10 cellular contexts compared by ENCODE assay signal in genomic region chr9:137242329-137243204, GRCh38. TPM values are rescaled to one million over a fixed set of nuclear protein-coding genes. Genes with fewer than 3 reads are reported as not detected.
DNase-seq lines count a peak whose midpoint lies in the region; ATAC-seq and TF ChIP-seq lines count a peak whose summit lies in the region.
"Had no signal": no experiment of that assay in that cellular context is flagged by ENCODE, and none has a peak within 500 bp of the region (broad histone marks: within the 10 kb centered on the region; RNA-seq: fewer than 3 reads in every experiment).

No MANE protein-coding gene starts in this region.

- H3K9ac ChIP-seq in mucosa of stomach (ENCODE audit: low read length): peak overlapping the region; percentile 77

- H3K27ac Mint-ChIP-seq in stimulated activated naive CD8-positive, alpha-beta T cell treated with anti-CD3 and anti-CD28 coated beads, Interleukin-15, Interleukin-2, amounts not matched to agents 100 ng/mL and 50 ng/mL, for 24 hours: peak overlapping the region; percentile 61

- TF ChIP-seq CTCF in cardiac fibroblast (IDR thresholded peaks at IDR 0.05; ENCODE audit: low read depth, low read length): no peak

- H3K36me3 ChIP-seq in mucosa of stomach (ENCODE audit: control insufficient read depth, insufficient read depth, low read length): peaks cover 18% of the 10 kb centered on the region

- no peaks in the 10 kb centered on the region for H3K9me3 Mint-ChIP-seq in stimulated activated naive CD8-positive, alpha-beta T cell treated with anti-CD3 and anti-CD28 coated beads, Interleukin-15, Interleukin-2, amounts not matched to agents 100 ng/mL and 50 ng/mL, for 24 hours

- peaks cover 47% of the 10 kb centered on the region for H3K4me1 ChIP-seq in mucosa of stomach (ENCODE audit: control insufficient read depth, insufficient read depth, low read length)

- H3K4me3 ChIP-seq in cardiac fibroblast (replicated peaks in 1 of 2; ENCODE audit: low read depth in 2 of 2, low read length in 2 of 2) (peak overlapping the region; percentile 70 to 93), mucosa of stomach (ENCODE audit: low read length) (peak overlapping the region; percentile 82)

- H3K27me3 ChIP-seq in mucosa of stomach (ENCODE audit: control insufficient read depth, insufficient read depth, low read length): peaks cover 6% of the 10 kb centered on the region

- H3K4me3 Mint-ChIP-seq in stimulated activated naive CD8-positive, alpha-beta T cell treated with anti-CD3 and anti-CD28 coated beads, Interleukin-15, Interleukin-2, amounts not matched to agents 100 ng/mL and 50 ng/mL, for 24 hours: peak overlapping the region; percentile 85

- ATAC-seq in stimulated activated naive CD8-positive, alpha-beta T cell treated with anti-CD3 and anti-CD28 coated beads, Interleukin-15, Interleukin-2, amounts not matched to agents 100 U/mL and 50 U/mL, for 24 hours: no peak
- ATAC-seq in GM18861 (IDR thresholded peaks at IDR 0.05; ENCODE audit: unreplicated experiment): no peak

- no peaks in the 10 kb centered on the region for H3K9me3 ChIP-seq in mucosa of stomach (ENCODE audit: control insufficient read depth, low read length)

- DNase-seq in stimulated activated naive CD8-positive, alpha-beta T cell treated with anti-CD3 and anti-CD28 coated beads, Interleukin-15, Interleukin-2, amounts not matched to agents 100 U/mL and 50 U/mL, for 24 hours: no peak
- DNase-seq in cardiac fibroblast (ENCODE audit: low read depth in 2 of 2): peak in 1 of 2 donors; percentile 10
- DNase-seq in GOT3 (lab: John Stamatoyannopoulos, UW): no peak
- DNase-seq in DMS114 treated with DMSO at 0.1 percent for 48 hours (lab: John Stamatoyannopoulos, UW; ENCODE audit: unreplicated experiment): no peak
- DNase-seq in HT-29 (ENCODE audit: low spot score): no peak
- DNase-seq: NCI-H2029 had no signal

- H3K36me3 Mint-ChIP-seq in stimulated activated naive CD8-positive, alpha-beta T cell treated with anti-CD3 and anti-CD28 coated beads, Interleukin-15, Interleukin-2, amounts not matched to agents 100 ng/mL and 50 ng/mL, for 24 hours (ENCODE audit: low read depth): peaks cover 27% of the 10 kb centered on the region

- H3K27me3 Mint-ChIP-seq in stimulated activated naive CD8-positive, alpha-beta T cell treated with anti-CD3 and anti-CD28 coated beads, Interleukin-15, Interleukin-2, amounts not matched to agents 100 ng/mL and 50 ng/mL, for 24 hours: no peaks in the 10 kb centered on the region

- peaks cover 32% of the 10 kb centered on the region for H3K4me1 Mint-ChIP-seq in stimulated activated naive CD8-positive, alpha-beta T cell treated with anti-CD3 and anti-CD28 coated beads, Interleukin-15, Interleukin-2, amounts not matched to agents 100 ng/mL and 50 ng/mL, for 24 hours (ENCODE audit: low read depth)

RNA-seq across cellular contexts. Expression of gene TUBB4B, which starts 1.5 kb away (rescaled TPM):
- 607 and 627 TPM in 2 replicates for total RNA-seq in HT-29 (2014; rRNA removed; shearing (Covaris generic))

RNA-seq across cellular contexts. Expression of gene STPG3, which starts 8.5 kb away (rescaled TPM):
- total RNA-seq in HT-29 (2014; rRNA removed; shearing (Covaris generic)): not detected in 2 replicates
- total RNA-seq: glomerular endothelial cell had no signal

RNA-seq across cellular contexts. Expression of gene SLC34A3, which starts 11.9 kb away (rescaled TPM):
- 0.15 TPM in 1 of 2 replicates, not detected in the other for total RNA-seq in HT-29 (2014; rRNA removed; shearing (Covaris generic))
- total RNA-seq: glomerular endothelial cell had no signal

RNA-seq across cellular contexts. Expression of gene NELFB, which starts 12.6 kb away (rescaled TPM):
- 111 and 115 TPM in 2 replicates for total RNA-seq in HT-29 (2014; rRNA removed; shearing (Covaris generic))

RNA-seq across cellular contexts. Expression of gene RNF224, which starts 15.3 kb away (rescaled TPM):
- total RNA-seq in HT-29 (2014; rRNA removed; shearing (Covaris generic)): 0.38 TPM in 1 of 2 replicates, not detected in the other
- total RNA-seq: glomerular endothelial cell had no signal
